Comparison of ENCODE assay signal across 9 cellular contexts in the genomic region with DNA sequence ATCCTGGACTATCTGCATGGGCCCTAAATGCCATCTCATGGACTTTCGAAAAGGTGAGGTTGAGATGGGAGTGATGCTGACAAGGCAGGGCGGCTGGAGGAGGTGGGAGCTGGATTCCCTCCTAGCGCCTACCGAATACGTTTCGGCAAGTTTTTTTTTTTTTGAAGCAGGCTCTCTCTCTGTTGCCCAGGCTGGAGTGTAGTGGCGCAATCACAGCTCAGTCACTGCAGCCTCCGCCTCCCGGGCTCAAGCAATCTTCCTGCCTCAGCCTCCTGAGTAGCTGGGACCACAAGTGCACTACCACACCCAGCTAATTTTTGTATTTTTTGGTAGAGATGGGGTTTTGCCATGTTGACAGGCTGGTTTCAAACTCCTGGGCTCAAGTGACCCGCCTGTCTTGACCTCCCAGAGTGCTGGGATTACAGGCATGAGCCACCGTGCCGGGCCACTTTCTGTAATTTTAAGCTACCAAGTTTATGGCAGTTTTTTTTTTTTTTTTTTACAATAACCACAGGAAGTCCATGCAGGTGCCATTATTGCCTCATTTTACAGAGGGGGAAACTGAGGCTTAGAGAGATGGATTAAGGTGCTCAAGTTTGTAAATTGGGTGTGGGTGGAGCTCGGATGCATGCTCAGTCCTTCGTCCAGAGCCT.
A peak's percentile ranks its signal among the peaks of the same experiment; 100 is the strongest.
DNase-seq lines count a peak whose midpoint lies in the region; ATAC-seq and TF ChIP-seq lines count a peak whose summit lies in the region.
"Had no signal": no experiment of that assay in that cellular context is flagged by ENCODE, and none has a peak within 500 bp of the region (broad histone marks: within the 10 kb centered on the region; RNA-seq: fewer than 3 reads in every experiment).

No MANE protein-coding gene starts in this region.

- peaks cover 95% of the 10 kb centered on the region for H3K79me2 ChIP-seq in SK-N-SH (ENCODE audit: insufficient read depth)
- H3K79me2 ChIP-seq in smooth muscle cell (ENCODE audit: low read depth), result no peaks in the 10 kb centered on the region

- H3K36me3 Mint-ChIP-seq in activated naive CD4-positive, alpha-beta T cell treated with anti-CD3 and anti-CD28 coated beads, Interleukin-2, amount 50 U/mL, for 72 hours, result peaks cover 7 to 43% of the 10 kb centered on the region in 2 donors
- peaks cover 23% of the 10 kb centered on the region for H3K36me3 Mint-ChIP-seq in activated naive CD4-positive, alpha-beta T cell treated with anti-CD3 and anti-CD28 coated beads for 36 hours (ENCODE audit: low read depth)

- no peaks in the 10 kb centered on the region for H3K9me2 ChIP-seq in SK-N-SH

- peaks cover 0 to 11% of the 10 kb centered on the region in 2 donors for H3K9me3 Mint-ChIP-seq in activated naive CD4-positive, alpha-beta T cell treated with anti-CD3 and anti-CD28 coated beads, Interleukin-2, amount 50 U/mL, for 72 hours
- peaks cover 10% of the 10 kb centered on the region for H3K9me3 Mint-ChIP-seq in activated naive CD4-positive, alpha-beta T cell treated with anti-CD3 and anti-CD28 coated beads for 36 hours

- H3K4me2 ChIP-seq in SK-N-SH, result peak overlapping the region; percentile 63
- H3K4me2 ChIP-seq in smooth muscle cell, result peak overlapping the region; percentile 22

- H3K4me3 Mint-ChIP-seq in activated naive CD4-positive, alpha-beta T cell treated with anti-CD3 and anti-CD28 coated beads for 36 hours, result no peak overlapping the region

- peaks cover 52% of the 10 kb centered on the region for H3K4me1 Mint-ChIP-seq in activated naive CD4-positive, alpha-beta T cell treated with anti-CD3 and anti-CD28 coated beads for 36 hours (ENCODE audit: low read depth)

- no peaks in the 10 kb centered on the region for H3K27me3 Mint-ChIP-seq in activated naive CD4-positive, alpha-beta T cell treated with anti-CD3 and anti-CD28 coated beads for 36 hours (ENCODE audit: low read depth)

- CTCF ChIA-PET in activated naive CD4-positive, alpha-beta T cell treated with anti-CD3 and anti-CD28 coated beads for 36 hours (lab: Charles Lee), result interaction anchor here (1.0 kb wide), 1 partner anchor 71 kb away, joined by 4 read pairs; no protein-coding TSS in a partner anchor
- CTCF ChIA-PET in SK-N-SH (lab: Yijun Ruan, JAX), result interaction anchor here (0.7 to 1.7 kb wide), 4 partner anchors 13 to 99 kb away, joined by 3 read pairs; no protein-coding TSS in a partner anchor

- no peak for TF ChIP-seq RAD21 in SK-N-SH (IDR thresholded peaks at IDR 0.05; ENCODE audit: low read length)

- TF ChIP-seq CTCF in SK-N-SH (IDR thresholded peaks at IDR 0.05) (no peak), smooth muscle cell (IDR thresholded peaks at IDR 0.05; ENCODE audit: borderline replicate concordance, insufficient read depth, poor library complexity, severe bottlenecking) (no peak), GM20000 (IDR thresholded peaks at IDR 0.05; ENCODE audit: extremely low read depth, missing control alignments) (no peak)

- H3K27me3 ChIP-seq in SK-N-SH (ENCODE audit: insufficient read depth) (no peaks in the 10 kb centered on the region), smooth muscle cell (ENCODE audit: low read depth) (no peaks in the 10 kb centered on the region)

- H3K9me3 ChIP-seq in SK-N-SH (peaks cover 9% of the 10 kb centered on the region; the same call in 1 of the 2 replicates), smooth muscle cell (replicated peaks; ENCODE audit: low read depth) (no peaks in the 10 kb centered on the region)

- TF ChIP-seq EP300 in SK-N-SH (IDR thresholded peaks at IDR 0.05; ENCODE audit: borderline replicate concordance in 1 of 2, low read depth in 1 of 2, low read length in 1 of 2), result no peak

- H3K4me1 ChIP-seq in SK-N-SH (ENCODE audit: control insufficient read depth in 1 of 2, insufficient read depth in 2 of 2, low read depth in 1 of 2, low read length in 1 of 2) (peaks cover 17 to 36% of the 10 kb centered on the region in 2 experiments; a peak in 3 of 4 replicates), smooth muscle cell (ENCODE audit: low read depth) (peaks cover 11% of the 10 kb centered on the region)

- ATAC-seq in activated naive CD4-positive, alpha-beta T cell treated with anti-CD3 and anti-CD28 coated beads, Interleukin-2, amount 50 U/mL, for 72 hours, result no peak

- no peaks in the 10 kb centered on the region for H4K20me1 ChIP-seq in SK-N-SH (ENCODE audit: insufficient read depth)
- H4K20me1 ChIP-seq in smooth muscle cell (ENCODE audit: low read depth), result no peaks in the 10 kb centered on the region

- WGBS in SK-N-SH (ENCODE audit: low lambda C conversion rate), result 82% methylated on average over 14 of the region's 14 CpGs
- WGBS in smooth muscle cell (ENCODE audit: low lambda C conversion rate), result 75% methylated on average over 14 of the region's 14 CpGs

- H3K36me3 ChIP-seq in SK-N-SH (replicated peaks in 1 of 2; ENCODE audit: control insufficient read depth in 1 of 2, insufficient read depth in 2 of 2, low read length in 1 of 2), result peaks cover 6 to 38% of the 10 kb centered on the region in 2 experiments
- no peaks in the 10 kb centered on the region for H3K36me3 ChIP-seq in smooth muscle cell (ENCODE audit: low read depth)

- H3K27ac Mint-ChIP-seq in activated naive CD4-positive, alpha-beta T cell treated with anti-CD3 and anti-CD28 coated beads, Interleukin-2, amount 50 U/mL, for 72 hours, result peak overlapping the region; percentile 38 to 94
- H3K27ac Mint-ChIP-seq in activated naive CD4-positive, alpha-beta T cell treated with anti-CD3 and anti-CD28 coated beads for 36 hours, result no peak overlapping the region

- peak overlapping the region; percentile 42; the same call in 1 of the 2 replicates for H3K9ac ChIP-seq in SK-N-SH
- no peak overlapping the region for H3K9ac ChIP-seq in smooth muscle cell (ENCODE audit: low read depth)

- H3F3A ChIP-seq in SK-N-SH (replicated peaks; ENCODE audit: insufficient read depth) (peaks cover 58% of the 10 kb centered on the region), smooth muscle cell (ENCODE audit: low read depth) (peaks cover 6% of the 10 kb centered on the region)

- DNase-seq in activated naive CD4-positive, alpha-beta T cell treated with anti-CD3 and anti-CD28 coated beads, Interleukin-2, amount 50 U/mL, for 72 hours (ENCODE audit: low spot score in 2 of 2), result no peak
- DNase-seq in activated naive CD4-positive, alpha-beta T cell treated with anti-CD3 and anti-CD28 coated beads for 36 hours, result no peak
- DNase-seq in SK-N-SH, result no peak
- peak; percentile 59 for DNase-seq in fibroblast of gingiva (ENCODE audit: low read depth)
- no peak for DNase-seq in smooth muscle cell (lab: John Stamatoyannopoulos, UW; ENCODE audit: unreplicated experiment)
- no peak for DNase-seq in GM20000 (ENCODE audit: low spot score)
- no peak for DNase-seq in activated effector memory CD4-positive, alpha-beta T cell treated with Interleukin-2 at 50 U/mL for 16 hours
- DNase-seq in caudate nucleus (lab: John Stamatoyannopoulos, UW), result no peak
- DNase-seq: NCI-H187 treated with DMSO at 0.1 percent for 48 hours had no signal

- H3K4me3 ChIP-seq in SK-N-SH (ENCODE audit: low read depth in 2 of 2, low read length in 1 of 2), result no peak overlapping the region
- no peak overlapping the region for H3K4me3 ChIP-seq in smooth muscle cell

- H2AFZ ChIP-seq in SK-N-SH (ENCODE audit: low read depth) (no peak overlapping the region), smooth muscle cell (ENCODE audit: low read depth) (no peak overlapping the region)

- POLR2A ChIA-PET in SK-N-SH (lab: Yijun Ruan, JAX), result no interaction called here

- intact Hi-C loops in activated naive CD4-positive, alpha-beta T cell treated with anti-CD3 and anti-CD28 coated beads for 36 hours (cut with micrococcal nuclease), result no loop called here

- H3K27ac ChIP-seq in SK-N-SH (ENCODE audit: low read depth in 2 of 2, low read length in 1 of 2) (peak overlapping the region; percentile 11 to 81; a peak in 3 of 4 replicates), smooth muscle cell (ENCODE audit: low read depth) (no peak overlapping the region), caudate nucleus (ENCODE audit: low read depth, low read length) (no peak overlapping the region)

TF ChIP-seq in SK-N-SH, 30 proteins besides CTCF, POLR2A, EP300 and RAD21:
- no peak for TF ChIP-seq RXRA (IDR thresholded peaks at IDR 0.05; ENCODE audit: borderline replicate concordance, low read depth)
- TF ChIP-seq, protein P1, sequence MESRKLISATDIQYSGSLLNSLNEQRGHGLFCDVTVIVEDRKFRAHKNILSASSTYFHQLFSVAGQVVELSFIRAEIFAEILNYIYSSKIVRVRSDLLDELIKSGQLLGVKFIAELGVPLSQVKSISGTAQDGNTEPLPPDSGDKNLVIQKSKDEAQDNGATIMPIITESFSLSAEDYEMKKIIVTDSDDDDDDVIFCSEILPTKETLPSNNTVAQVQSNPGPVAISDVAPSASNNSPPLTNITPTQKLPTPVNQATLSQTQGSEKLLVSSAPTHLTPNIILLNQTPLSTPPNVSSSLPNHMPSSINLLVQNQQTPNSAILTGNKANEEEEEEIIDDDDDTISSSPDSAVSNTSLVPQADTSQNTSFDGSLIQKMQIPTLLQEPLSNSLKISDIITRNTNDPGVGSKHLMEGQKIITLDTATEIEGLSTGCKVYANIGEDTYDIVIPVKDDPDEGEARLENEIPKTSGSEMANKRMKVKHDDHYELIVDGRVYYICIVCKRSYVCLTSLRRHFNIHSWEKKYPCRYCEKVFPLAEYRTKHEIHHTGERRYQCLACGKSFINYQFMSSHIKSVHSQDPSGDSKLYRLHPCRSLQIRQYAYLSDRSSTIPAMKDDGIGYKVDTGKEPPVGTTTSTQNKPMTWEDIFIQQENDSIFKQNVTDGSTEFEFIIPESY (IDR thresholded peaks at IDR 0.05; ENCODE audit: borderline replicate concordance, low read depth), result no peak
- no peak for TF ChIP-seq RFX5 (IDR thresholded peaks at IDR 0.05; ENCODE audit: low read length)
- TF ChIP-seq MEF2A (IDR thresholded peaks at IDR 0.05; ENCODE audit: borderline replicate concordance, low read depth), result no peak
- no peak for TF ChIP-seq ELF1 (IDR thresholded peaks at IDR 0.05)
- TF ChIP-seq POLR2AphosphoS5 (IDR thresholded peaks at IDR 0.05; ENCODE audit: low read depth, low read length), result no peak
- TF ChIP-seq, protein P2, sequence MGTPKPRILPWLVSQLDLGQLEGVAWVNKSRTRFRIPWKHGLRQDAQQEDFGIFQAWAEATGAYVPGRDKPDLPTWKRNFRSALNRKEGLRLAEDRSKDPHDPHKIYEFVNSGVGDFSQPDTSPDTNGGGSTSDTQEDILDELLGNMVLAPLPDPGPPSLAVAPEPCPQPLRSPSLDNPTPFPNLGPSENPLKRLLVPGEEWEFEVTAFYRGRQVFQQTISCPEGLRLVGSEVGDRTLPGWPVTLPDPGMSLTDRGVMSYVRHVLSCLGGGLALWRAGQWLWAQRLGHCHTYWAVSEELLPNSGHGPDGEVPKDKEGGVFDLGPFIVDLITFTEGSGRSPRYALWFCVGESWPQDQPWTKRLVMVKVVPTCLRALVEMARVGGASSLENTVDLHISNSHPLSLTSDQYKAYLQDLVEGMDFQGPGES (IDR thresholded peaks at IDR 0.05; ENCODE audit: low read depth, low read length), result no peak

Comparison
In these comparisons a context has a peak if more than half of its experiments do, and no peak if none do; other contexts are left out.
1. H3K27ac ChIP-seq: peak in SK-N-SH (2 of 2); none in smooth muscle cell (single experiment) and caudate nucleus (single experiment).